ENCODE assay signal across 14 cellular contexts in genomic region chr17:48719642-48720262, GRCh38. TPM values are rescaled to one million over a fixed set of nuclear protein-coding genes. Genes with fewer than 3 reads are reported as not detected.
DNase-seq lines count a peak whose midpoint lies in the region; ATAC-seq and TF ChIP-seq lines count a peak whose summit lies in the region.
"Had no signal": no experiment of that assay in that cellular context is flagged by ENCODE, and none has a peak within 500 bp of the region (broad histone marks: within the 10 kb centered on the region; RNA-seq: fewer than 3 reads in every experiment).

No MANE protein-coding gene starts in this region.

- no peaks in the 10 kb centered on the region for H3K9me3 Mint-ChIP-seq in stimulated activated naive CD8-positive, alpha-beta T cell treated with anti-CD3 and anti-CD28 coated beads, Interleukin-15, Interleukin-2, amounts not matched to agents 100 ng/mL and 50 ng/mL, for 24 hours
- H3K9me3 Mint-ChIP-seq in stimulated activated naive CD8-positive, alpha-beta T cell treated with anti-CD3 and anti-CD28 coated beads, Interleukin-15, amount 100 ng/mL, for 72 hours, result no peaks in the 10 kb centered on the region
- H3K9me3 Mint-ChIP-seq in activated T-helper 17 cell treated with anti-CD3 and anti-CD28 coated beads, Interleukin-2, amount 50 U/mL, for 72 hours, result no peaks in the 10 kb centered on the region

- peaks cover 37% of the 10 kb centered on the region for H3K4me1 Mint-ChIP-seq in stimulated activated naive CD8-positive, alpha-beta T cell treated with anti-CD3 and anti-CD28 coated beads, Interleukin-15, Interleukin-2, amounts not matched to agents 100 ng/mL and 50 ng/mL, for 24 hours (ENCODE audit: low read depth)
- H3K4me1 Mint-ChIP-seq in stimulated activated naive CD8-positive, alpha-beta T cell treated with anti-CD3 and anti-CD28 coated beads, Interleukin-15, amount 100 ng/mL, for 72 hours, result peaks cover 55% of the 10 kb centered on the region
- H3K4me1 Mint-ChIP-seq in activated T-helper 17 cell treated with anti-CD3 and anti-CD28 coated beads, Interleukin-2, amount 50 U/mL, for 72 hours, result peaks cover 11% of the 10 kb centered on the region

- no peaks in the 10 kb centered on the region for H3K9me3 ChIP-seq in mesodermal cell (ENCODE audit: control insufficient read depth, low read length)
- H3K9me3 ChIP-seq: spleen had no signal

- H3K4me3 ChIP-seq in mesodermal cell (ENCODE audit: extremely low read depth, insufficient read depth, low read length, poor library complexity, severe bottlenecking), result peak overlapping the region; percentile 35

- H3K4me3 Mint-ChIP-seq in stimulated activated naive CD8-positive, alpha-beta T cell treated with anti-CD3 and anti-CD28 coated beads, Interleukin-15, Interleukin-2, amounts not matched to agents 100 ng/mL and 50 ng/mL, for 24 hours, result peak overlapping the region; percentile 26
- no peak overlapping the region for H3K4me3 Mint-ChIP-seq in stimulated activated naive CD8-positive, alpha-beta T cell treated with anti-CD3 and anti-CD28 coated beads, Interleukin-15, amount 100 ng/mL, for 72 hours
- peak overlapping the region; percentile 32 for H3K4me3 Mint-ChIP-seq in activated T-helper 17 cell treated with anti-CD3 and anti-CD28 coated beads, Interleukin-2, amount 50 U/mL, for 72 hours

- peaks cover 97% of the 10 kb centered on the region for H3K27me3 Mint-ChIP-seq in stimulated activated naive CD8-positive, alpha-beta T cell treated with anti-CD3 and anti-CD28 coated beads, Interleukin-15, Interleukin-2, amounts not matched to agents 100 ng/mL and 50 ng/mL, for 24 hours
- peaks cover 97% of the 10 kb centered on the region for H3K27me3 Mint-ChIP-seq in stimulated activated naive CD8-positive, alpha-beta T cell treated with anti-CD3 and anti-CD28 coated beads, Interleukin-15, amount 100 ng/mL, for 72 hours
- H3K27me3 Mint-ChIP-seq in activated T-helper 17 cell treated with anti-CD3 and anti-CD28 coated beads, Interleukin-2, amount 50 U/mL, for 72 hours, result peaks cover 54% of the 10 kb centered on the region

- DNase-seq in stimulated activated naive CD8-positive, alpha-beta T cell treated with anti-CD3 and anti-CD28 coated beads, Interleukin-15, amount 100 ng/mL, for 72 hours, result no peak
- no peak for DNase-seq in omental fat pad (ENCODE audit: low spot score)
- DNase-seq: activated CD8-positive, alpha-beta memory T cell treated with anti-CD3 and anti-CD28 coated beads for 24 hours; NCI-H1092; NCI-H69; spleen had no signal

- no peak overlapping the region for H3K27ac Mint-ChIP-seq in stimulated activated naive CD8-positive, alpha-beta T cell treated with anti-CD3 and anti-CD28 coated beads, Interleukin-15, Interleukin-2, amounts not matched to agents 100 ng/mL and 50 ng/mL, for 24 hours
- no peak overlapping the region for H3K27ac Mint-ChIP-seq in stimulated activated naive CD8-positive, alpha-beta T cell treated with anti-CD3 and anti-CD28 coated beads, Interleukin-15, amount 100 ng/mL, for 72 hours
- H3K27ac Mint-ChIP-seq in activated T-helper 17 cell treated with anti-CD3 and anti-CD28 coated beads, Interleukin-2, amount 50 U/mL, for 72 hours, result no peak overlapping the region
- H3K27ac Mint-ChIP-seq: CD14-positive monocyte had no signal

- no peak for ATAC-seq in stimulated activated naive CD8-positive, alpha-beta T cell treated with anti-CD3 and anti-CD28 coated beads, Interleukin-15, amount 100 ng/mL, for 72 hours
- ATAC-seq in activated T-helper 17 cell treated with anti-CD3 and anti-CD28 coated beads, Interleukin-2, amount 50 U/mL, for 72 hours (replicated peaks), result no peak
- ATAC-seq in omental fat pad (ENCODE audit: low FRiP score), result no peak
- ATAC-seq in GM21825 (IDR thresholded peaks at IDR 0.05; ENCODE audit: unreplicated experiment), result no peak
- no peak for ATAC-seq in GM21619 (IDR thresholded peaks at IDR 0.05; ENCODE audit: unreplicated experiment)
- ATAC-seq in HG02884 (IDR thresholded peaks at IDR 0.05; ENCODE audit: unreplicated experiment), result no peak

- H3K36me3 ChIP-seq in mesodermal cell (ENCODE audit: control insufficient read depth, insufficient read depth, low read length), result no peaks in the 10 kb centered on the region
- H3K36me3 ChIP-seq: spleen had no signal

- H3K4me1 ChIP-seq in mesodermal cell (ENCODE audit: control insufficient read depth, insufficient read depth, low read length, poor library complexity, severe bottlenecking), result peaks cover 22% of the 10 kb centered on the region

- peaks cover 4% of the 10 kb centered on the region for H3K36me3 Mint-ChIP-seq in stimulated activated naive CD8-positive, alpha-beta T cell treated with anti-CD3 and anti-CD28 coated beads, Interleukin-15, Interleukin-2, amounts not matched to agents 100 ng/mL and 50 ng/mL, for 24 hours (ENCODE audit: low read depth)
- H3K36me3 Mint-ChIP-seq in activated T-helper 17 cell treated with anti-CD3 and anti-CD28 coated beads, Interleukin-2, amount 50 U/mL, for 72 hours (ENCODE audit: low read depth), result peaks cover 6% of the 10 kb centered on the region

- TF ChIP-seq CTCF in omental fat pad (IDR thresholded peaks at IDR 0.05), result no peak

- WGBS in mesodermal cell (ENCODE audit: insufficient coverage in 2 of 2), 2 experiments, result 12 to 15% methylated on average over 24 of the region's 37 CpGs

- H3K27ac ChIP-seq in mesodermal cell (ENCODE audit: low read depth, low read length, severe bottlenecking), result no peak overlapping the region
- H3K27ac ChIP-seq: spleen had no signal

RNA-seq across cellular contexts. Expression of gene PRAC1, which starts 2.6 kb away (rescaled TPM):
- total RNA-seq in activated T-helper 17 cell treated with anti-CD3 and anti-CD28 coated beads, Interleukin-2, amount 50 U/mL, for 72 hours, result not detected
- polyA plus RNA-seq in mesodermal cell (2013, experiment 1 of 2), result not detected
- polyA plus RNA-seq in mesodermal cell (2013, experiment 2 of 2), result not detected
- total RNA-seq in omental fat pad, result not detected
- total RNA-seq: mucosa of gallbladder, spleen had no signal
- polyA plus RNA-seq: CD14-positive monocyte, spleen had no signal

RNA-seq across cellular contexts. Expression of gene PRAC2, which starts 3.2 kb away (rescaled TPM):
- not detected for total RNA-seq in activated T-helper 17 cell treated with anti-CD3 and anti-CD28 coated beads, Interleukin-2, amount 50 U/mL, for 72 hours
- polyA plus RNA-seq in mesodermal cell (2013, experiment 1 of 2), result 1.8 TPM
- 2.2 TPM for polyA plus RNA-seq in mesodermal cell (2013, experiment 2 of 2)
- total RNA-seq in omental fat pad, result not detected
- total RNA-seq: mucosa of gallbladder, spleen had no signal
- polyA plus RNA-seq: CD14-positive monocyte, spleen had no signal

RNA-seq across cellular contexts. Expression of gene HOXB13, which starts 8.8 kb away (rescaled TPM):
- not detected for total RNA-seq in activated T-helper 17 cell treated with anti-CD3 and anti-CD28 coated beads, Interleukin-2, amount 50 U/mL, for 72 hours
- polyA plus RNA-seq in mesodermal cell (2013, experiment 1 of 2), result 0.59 TPM
- polyA plus RNA-seq in mesodermal cell (2013, experiment 2 of 2), result 0.76 TPM
- total RNA-seq in omental fat pad, result not detected
- total RNA-seq: spleen had no signal
- polyA plus RNA-seq: CD14-positive monocyte had no signal

Comparison
In these comparisons a context has a peak if more than half of its experiments do, and no peak if none do; other contexts are left out.
1. H3K4me3 Mint-ChIP-seq: peak in stimulated activated naive CD8-positive, alpha-beta T cell treated with anti-CD3 and anti-CD28 coated beads, Interleukin-15, Interleukin-2, amounts not matched to agents 100 ng/mL and 50 ng/mL, for 24 hours (single experiment) and activated T-helper 17 cell treated with anti-CD3 and anti-CD28 coated beads, Interleukin-2, amount 50 U/mL, for 72 hours (single experiment); none in stimulated activated naive CD8-positive, alpha-beta T cell treated with anti-CD3 and anti-CD28 coated beads, Interleukin-15, amount 100 ng/mL, for 72 hours (0 of 2).